ENCODE assay signal across 1 cellular context in the genomic region with DNA sequence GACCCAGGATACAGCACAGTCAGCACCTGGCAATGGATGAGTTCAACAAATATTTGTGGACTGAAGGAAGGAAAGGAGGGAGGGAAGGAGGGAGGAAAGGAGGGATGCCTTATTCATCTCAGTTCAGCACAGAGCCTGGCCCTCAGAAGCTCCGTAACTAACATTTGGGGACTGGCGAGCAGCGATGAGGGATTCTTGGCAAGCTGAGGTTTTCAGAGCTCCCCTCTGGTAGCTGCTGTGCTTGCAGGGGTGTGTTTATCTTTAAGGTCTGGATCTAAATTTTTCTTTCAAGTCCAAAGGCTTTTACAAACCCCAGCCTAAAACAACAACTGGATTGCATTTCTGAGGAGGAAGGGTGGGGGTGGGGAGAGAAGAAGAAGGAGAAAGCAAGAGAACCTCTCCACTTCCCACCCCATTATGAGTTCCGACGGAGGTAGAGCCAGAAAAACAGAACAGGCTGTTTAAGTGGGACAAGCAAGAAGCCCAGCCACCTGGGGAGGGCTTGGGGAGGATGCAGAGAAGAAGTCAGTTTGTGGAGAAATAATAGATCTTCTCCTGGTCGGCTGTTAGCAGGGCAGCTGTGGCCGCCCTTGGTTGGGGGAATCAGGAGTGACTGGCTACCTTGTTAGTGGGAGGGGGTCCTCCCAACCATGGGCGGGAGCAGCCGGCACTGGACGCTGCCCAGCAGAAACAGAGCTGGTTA.
TF ChIP-seq lines count a peak whose summit lies in the region.

No MANE protein-coding gene starts in this region.

TF ChIP-seq in H1, 55 proteins besides CTCF, POLR2A, EP300 and RAD21:
- no peak for TF ChIP-seq RFX5 (IDR thresholded peaks at IDR 0.05; ENCODE audit: borderline replicate concordance, low read depth, low read length)
- no peak for TF ChIP-seq CEBPB (IDR thresholded peaks at IDR 0.05; ENCODE audit: low read depth, low read length)
- TF ChIP-seq CTBP2 (IDR thresholded peaks at IDR 0.05; ENCODE audit: borderline replicate concordance, insufficient read depth, insufficient read length, low read length): no peak
- TF ChIP-seq SP4 (IDR thresholded peaks at IDR 0.05; ENCODE audit: low read length): no peak
- no peak for TF ChIP-seq FOSL1 (IDR thresholded peaks at IDR 0.05; ENCODE audit: insufficient read depth, low read depth, low read length)
- TF ChIP-seq, protein P1, sequence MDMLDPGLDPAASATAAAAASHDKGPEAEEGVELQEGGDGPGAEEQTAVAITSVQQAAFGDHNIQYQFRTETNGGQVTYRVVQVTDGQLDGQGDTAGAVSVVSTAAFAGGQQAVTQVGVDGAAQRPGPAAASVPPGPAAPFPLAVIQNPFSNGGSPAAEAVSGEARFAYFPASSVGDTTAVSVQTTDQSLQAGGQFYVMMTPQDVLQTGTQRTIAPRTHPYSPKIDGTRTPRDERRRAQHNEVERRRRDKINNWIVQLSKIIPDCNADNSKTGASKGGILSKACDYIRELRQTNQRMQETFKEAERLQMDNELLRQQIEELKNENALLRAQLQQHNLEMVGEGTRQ (IDR thresholded peaks at IDR 0.05; ENCODE audit: low read length): no peak
- no peak for TF ChIP-seq CHD2 (IDR thresholded peaks at IDR 0.05; ENCODE audit: low read length)
- TF ChIP-seq EZH2 (IDR thresholded peaks at IDR 0.05; ENCODE audit: low read depth, low read length, severe bottlenecking): no peak
- TF ChIP-seq SP1 (IDR thresholded peaks at IDR 0.05; ENCODE audit: low read depth, low read length): no peak
- TF ChIP-seq GTF2F1 (IDR thresholded peaks at IDR 0.05; ENCODE audit: borderline replicate concordance, low read depth, low read length): no peak
- TF ChIP-seq POU5F1 (IDR thresholded peaks at IDR 0.05; ENCODE audit: low read depth, low read length): no peak
- no peak for TF ChIP-seq TAF1 (IDR thresholded peaks at IDR 0.05; ENCODE audit: low read depth, low read length)
- no peak for TF ChIP-seq BRCA1 (IDR thresholded peaks at IDR 0.05; ENCODE audit: low read depth, low read length)
- TF ChIP-seq PHF8 (conservative IDR thresholded peaks at IDR 0.05; ENCODE audit: low read depth, low read length): no peak
- no peak for TF ChIP-seq ASH2L (IDR thresholded peaks at IDR 0.05; ENCODE audit: low read length)
- no peak for TF ChIP-seq KDM5A (IDR thresholded peaks at IDR 0.05; ENCODE audit: low read length)
- TF ChIP-seq SIN3A (conservative IDR thresholded peaks at IDR 0.05 in 1 of 2, IDR thresholded peaks at IDR 0.05 in 1 of 2; ENCODE audit: low read depth in 1 of 2, low read length in 2 of 2): no peak
- no peak for TF ChIP-seq POLR2AphosphoS5 (IDR thresholded peaks at IDR 0.05; ENCODE audit: low read depth, low read length)
- TF ChIP-seq JUN (IDR thresholded peaks at IDR 0.05; ENCODE audit: low read depth, low read length): no peak
- TF ChIP-seq SUZ12 (IDR thresholded peaks at IDR 0.05; ENCODE audit: low read length): no peak
